Comparison of ENCODE assay signal across 9 cellular contexts in the genomic region with DNA sequence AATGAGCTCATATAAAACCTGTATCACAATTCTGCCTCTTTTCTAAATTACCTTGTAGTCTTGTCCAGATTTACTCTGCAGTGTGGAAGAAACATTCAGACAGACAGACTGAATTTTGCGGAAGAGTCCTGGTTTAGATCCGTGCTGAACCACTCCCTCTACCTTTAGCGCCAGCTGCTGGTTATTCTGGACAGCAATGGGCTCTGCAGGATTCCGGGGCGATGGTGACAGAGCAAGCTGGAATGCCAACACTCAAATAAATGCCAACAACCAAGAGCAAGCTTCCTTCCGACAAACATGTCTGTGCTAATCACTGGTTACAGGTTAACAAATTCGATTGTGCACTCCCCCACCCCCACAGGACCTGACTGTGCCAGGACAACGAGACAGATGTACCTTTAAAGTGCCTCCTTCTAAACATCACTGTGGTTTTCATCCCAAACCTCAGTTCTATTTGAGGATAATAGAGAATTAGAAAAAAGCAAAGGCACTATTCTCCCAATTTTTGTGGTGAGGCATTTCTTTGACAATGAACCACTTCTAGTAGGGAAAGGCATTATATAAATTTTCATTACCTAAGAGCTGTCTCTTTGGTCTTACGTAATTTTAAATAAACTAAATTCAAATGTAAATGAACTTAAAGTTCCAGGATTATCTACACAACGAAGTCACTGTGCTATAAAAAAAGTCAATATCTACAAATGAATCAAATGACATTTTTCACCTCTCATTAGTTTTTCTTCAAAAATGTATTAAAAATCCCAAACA.
DNase-seq lines count a peak whose midpoint lies in the region; ATAC-seq and TF ChIP-seq lines count a peak whose summit lies in the region.
"Had no signal": no experiment of that assay in that cellular context is flagged by ENCODE, and none has a peak within 500 bp of the region (broad histone marks: within the 10 kb centered on the region; RNA-seq: fewer than 3 reads in every experiment).

No MANE protein-coding gene starts in this region.

- peak overlapping the region; percentile 34 for H3K27ac ChIP-seq in RWPE2 (ENCODE audit: poor library complexity, severe bottlenecking)
- H3K27ac ChIP-seq in osteoblast (ENCODE audit: low read depth, low read length) = no peak overlapping the region

- H4K20me1 ChIP-seq in osteoblast (ENCODE audit: insufficient read depth, low read length) = no peaks in the 10 kb centered on the region

- no peak overlapping the region for H3K27ac Mint-ChIP-seq in activated CD8-positive, alpha-beta T cell treated with anti-CD3 and anti-CD28 coated beads, Interleukin-2, amount 10 ng/mL, durations not matched to agents 7 days and 5 days
- H3K27ac Mint-ChIP-seq: stimulated activated memory B cell treated with anti-CD40 and anti-IgM and Interleukin-4, amounts not matched to agents 10 μg/mL and 1 μg/mL and 100 μg/mL, for 72 hours had no signal

- peak; percentile 100 for ATAC-seq in RWPE2 (ENCODE audit: low read depth)
- no peak for ATAC-seq in activated CD8-positive, alpha-beta T cell treated with anti-CD3 and anti-CD28 coated beads, Interleukin-2, amount 10 ng/mL, durations not matched to agents 7 days and 5 days
- no peak for ATAC-seq in HG03175 (IDR thresholded peaks at IDR 0.05; ENCODE audit: unreplicated experiment)
- no peak for ATAC-seq in GM21423 (IDR thresholded peaks at IDR 0.05; ENCODE audit: unreplicated experiment)
- ATAC-seq: stimulated activated memory B cell treated with anti-CD40 and anti-IgM and Interleukin-4, amounts not matched to agents 10 μg/mL and 1 μg/mL and 100 μg/mL, for 72 hours had no signal

- no peak overlapping the region for H2AFZ ChIP-seq in osteoblast (ENCODE audit: low read length)

- H3K4me3 Mint-ChIP-seq in activated CD8-positive, alpha-beta T cell treated with anti-CD3 and anti-CD28 coated beads, Interleukin-2, amount 10 ng/mL, durations not matched to agents 7 days and 5 days = no peak overlapping the region
- H3K4me3 Mint-ChIP-seq: stimulated activated memory B cell treated with anti-CD40 and anti-IgM and Interleukin-4, amounts not matched to agents 10 μg/mL and 1 μg/mL and 100 μg/mL, for 72 hours had no signal

- no peak overlapping the region for H3K4me3 ChIP-seq in RWPE2 (ENCODE audit: severe bottlenecking)
- H3K4me3 ChIP-seq in osteoblast (ENCODE audit: insufficient read depth, low read length) = no peak overlapping the region

- peaks cover 44% of the 10 kb centered on the region for H3K36me3 Mint-ChIP-seq in activated CD8-positive, alpha-beta T cell treated with anti-CD3 and anti-CD28 coated beads, Interleukin-2, amount 10 ng/mL, durations not matched to agents 7 days and 5 days (ENCODE audit: low read depth)

- H3K79me2 ChIP-seq in osteoblast (ENCODE audit: insufficient read depth, low read length) = no peaks in the 10 kb centered on the region

- no peaks in the 10 kb centered on the region for H3K27me3 Mint-ChIP-seq in activated CD8-positive, alpha-beta T cell treated with anti-CD3 and anti-CD28 coated beads, Interleukin-2, amount 10 ng/mL, durations not matched to agents 7 days and 5 days (ENCODE audit: low read depth)
- H3K27me3 Mint-ChIP-seq: stimulated activated memory B cell treated with anti-CD40 and anti-IgM and Interleukin-4, amounts not matched to agents 10 μg/mL and 1 μg/mL and 100 μg/mL, for 72 hours had no signal

- no peak overlapping the region for H3K4me2 ChIP-seq in osteoblast (ENCODE audit: insufficient read depth, low read length)

- peaks cover 8% of the 10 kb centered on the region for H3K4me1 Mint-ChIP-seq in activated CD8-positive, alpha-beta T cell treated with anti-CD3 and anti-CD28 coated beads, Interleukin-2, amount 10 ng/mL, durations not matched to agents 7 days and 5 days (ENCODE audit: low read depth)

- H3K36me3 ChIP-seq in RWPE2 (ENCODE audit: low read depth) = no peaks in the 10 kb centered on the region
- peaks cover 7% of the 10 kb centered on the region for H3K36me3 ChIP-seq in osteoblast (ENCODE audit: insufficient read depth, low read length)

- POLR2A ChIA-PET in activated CD8-positive, alpha-beta T cell treated with anti-CD3 and anti-CD28 coated beads, Interleukin-2, amount 10 ng/mL, durations not matched to agents 7 days and 5 days (lab: Charles Lee) = no interaction called here

- CTCF ChIA-PET in activated CD8-positive, alpha-beta T cell treated with anti-CD3 and anti-CD28 coated beads, Interleukin-2, amount 10 ng/mL, durations not matched to agents 7 days and 5 days (lab: Charles Lee) = interaction anchor here (1.0 to 1.8 kb wide), 2 partner anchors 10 to 247 kb away, joined by 3 read pairs; no protein-coding TSS in a partner anchor

- TF ChIP-seq CTCF in RWPE2 (IDR thresholded peaks at IDR 0.05; ENCODE audit: poor library complexity, severe bottlenecking) (peak; percentile 80), osteoblast (IDR thresholded peaks at IDR 0.05; ENCODE audit: extremely low read depth, low read depth, low read length) (peak; percentile 60)

- H3K9me3 Mint-ChIP-seq in activated CD8-positive, alpha-beta T cell treated with anti-CD3 and anti-CD28 coated beads, Interleukin-2, amount 10 ng/mL, durations not matched to agents 7 days and 5 days (ENCODE audit: insufficient read depth) = no peaks in the 10 kb centered on the region
- H3K9me3 Mint-ChIP-seq: stimulated activated memory B cell treated with anti-CD40 and anti-IgM and Interleukin-4, amounts not matched to agents 10 μg/mL and 1 μg/mL and 100 μg/mL, for 72 hours had no signal

- H3K27me3 ChIP-seq in RWPE2 (ENCODE audit: insufficient read depth, poor library complexity, severe bottlenecking) (no peaks in the 10 kb centered on the region), osteoblast (ENCODE audit: insufficient read depth, low read length) (no peaks in the 10 kb centered on the region)

- H3K4me1 ChIP-seq in RWPE2 (ENCODE audit: insufficient read depth, poor library complexity, severe bottlenecking) (peaks cover 5% of the 10 kb centered on the region), osteoblast (ENCODE audit: insufficient read depth, low read length) (no peaks in the 10 kb centered on the region)

- H3K9me3 ChIP-seq in RWPE2 (ENCODE audit: severe bottlenecking) = no peaks in the 10 kb centered on the region
- no peaks in the 10 kb centered on the region for H3K9me3 ChIP-seq in osteoblast (ENCODE audit: low read depth, low read length)

- DNase-seq in EH (ENCODE audit: low read depth) (peak; percentile 35), RWPE2 (ENCODE audit: low spot score) (peak; percentile 67), fibroblast of peridontal ligament (ENCODE audit: extremely low read depth) (peak; percentile 36), osteoblast (ENCODE audit: insufficient read length, low spot score, missing footprints) (no peak)
- no peak for DNase-seq in activated CD8-positive, alpha-beta T cell treated with anti-CD3 and anti-CD28 coated beads, Interleukin-2, amount 10 ng/mL, durations not matched to agents 7 days and 5 days
- DNase-seq in activated CD8-positive, alpha-beta memory T cell treated with anti-CD3 and anti-CD28 coated beads, Interleukin-2, amount 50 U/mL, for 48 hours = no peak

Comparison
In these comparisons a context has a peak if more than half of its experiments do, and no peak if none do; other contexts are left out.
1. DNase-seq: peak in EH (single experiment), RWPE2 (single experiment) and fibroblast of peridontal ligament (single experiment); none in osteoblast (single experiment), activated CD8-positive, alpha-beta T cell treated with anti-CD3 and anti-CD28 coated beads, Interleukin-2, amount 10 ng/mL, durations not matched to agents 7 days and 5 days (single experiment) and activated CD8-positive, alpha-beta memory T cell treated with anti-CD3 and anti-CD28 coated beads, Interleukin-2, amount 50 U/mL, for 48 hours (single experiment).